ENCODE assay signal across 5 cellular contexts in the genomic region with DNA sequence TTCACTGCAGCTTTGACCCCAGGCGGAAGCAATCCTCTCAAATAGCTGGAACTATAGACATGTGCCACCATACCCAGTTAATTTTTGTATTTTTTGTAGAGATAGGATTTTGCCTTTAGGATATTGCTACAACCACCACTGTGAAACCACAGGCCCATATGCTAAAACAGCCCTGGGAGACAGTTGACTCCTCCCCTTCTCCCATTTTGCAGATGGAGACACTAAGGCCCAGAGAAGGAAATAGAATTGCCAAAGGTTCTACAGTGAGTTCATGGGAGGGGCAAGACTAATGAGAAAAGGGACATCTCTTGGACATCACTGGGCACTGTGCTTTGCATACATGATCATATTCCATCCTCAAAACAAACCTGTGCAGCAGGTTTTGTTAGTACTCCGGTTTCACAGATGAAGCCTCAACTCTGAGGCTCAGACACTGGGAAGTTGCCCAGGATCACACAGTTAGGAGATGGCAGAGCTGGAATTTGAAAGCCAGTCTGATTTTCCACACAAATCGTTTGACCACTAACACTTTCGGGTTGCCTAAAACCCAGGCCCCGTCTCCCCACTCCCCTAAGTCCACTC. TPM values are rescaled to one million over a fixed set of nuclear protein-coding genes. Genes with fewer than 3 reads are reported as not detected.
"Had no signal": no experiment of that assay in that cellular context is flagged by ENCODE, and none has a peak within 500 bp of the region (broad histone marks: within the 10 kb centered on the region; RNA-seq: fewer than 3 reads in every experiment).

No MANE protein-coding gene starts in this region.

RNA-seq across cellular contexts. Expression of gene PAX5, which starts 58.7 kb away (rescaled TPM):
- total RNA-seq: cardiac muscle cell, chondrocyte, LHCN-M2, PC-9, Right ventricle myocardium superior had no signal
